2 cellular contexts compared by ENCODE assay signal in the genomic region with DNA sequence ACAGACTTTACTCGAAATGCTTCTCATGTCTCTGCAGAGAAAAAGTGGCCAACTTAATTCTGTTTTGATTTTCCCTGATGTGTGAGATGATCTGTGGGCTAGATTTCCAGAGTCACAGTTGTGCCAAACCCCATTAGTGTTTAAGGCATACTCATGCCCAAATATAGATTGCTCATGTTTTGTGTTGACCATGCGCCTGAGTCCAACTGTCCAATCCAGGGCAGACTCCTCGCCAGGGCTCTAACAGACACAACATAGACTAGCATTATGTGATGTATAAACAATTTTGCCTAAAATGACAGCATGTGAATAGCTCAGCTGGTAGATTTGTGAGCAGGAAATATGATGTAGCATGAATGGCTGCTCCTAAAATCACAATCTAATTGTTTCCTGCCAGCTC.
TF ChIP-seq lines count a peak whose summit lies in the region.

No MANE protein-coding gene starts in this region.

TF ChIP-seq in IMR-90, 13 proteins besides CTCF, POLR2A, EP300 and RAD21:
- TF ChIP-seq MAFK (IDR thresholded peaks at IDR 0.05; ENCODE audit: low read depth, low read length) = no peak
- no peak for TF ChIP-seq SMC3 (IDR thresholded peaks at IDR 0.05; ENCODE audit: low read depth, low read length)
- no peak for TF ChIP-seq FOS (IDR thresholded peaks at IDR 0.05; ENCODE audit: low read depth, low read length)
- TF ChIP-seq, protein P1, sequence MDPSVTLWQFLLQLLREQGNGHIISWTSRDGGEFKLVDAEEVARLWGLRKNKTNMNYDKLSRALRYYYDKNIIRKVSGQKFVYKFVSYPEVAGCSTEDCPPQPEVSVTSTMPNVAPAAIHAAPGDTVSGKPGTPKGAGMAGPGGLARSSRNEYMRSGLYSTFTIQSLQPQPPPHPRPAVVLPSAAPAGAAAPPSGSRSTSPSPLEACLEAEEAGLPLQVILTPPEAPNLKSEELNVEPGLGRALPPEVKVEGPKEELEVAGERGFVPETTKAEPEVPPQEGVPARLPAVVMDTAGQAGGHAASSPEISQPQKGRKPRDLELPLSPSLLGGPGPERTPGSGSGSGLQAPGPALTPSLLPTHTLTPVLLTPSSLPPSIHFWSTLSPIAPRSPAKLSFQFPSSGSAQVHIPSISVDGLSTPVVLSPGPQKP (IDR thresholded peaks at IDR 0.05; ENCODE audit: borderline replicate concordance, low read depth, low read length) = no peak
- no peak for TF ChIP-seq CHD1 (IDR thresholded peaks at IDR 0.05; ENCODE audit: low read depth, low read length)
- no peak for TF ChIP-seq BHLHE40 (IDR thresholded peaks at IDR 0.05; ENCODE audit: low read depth, low read length)

TF ChIP-seq in GM23338, 12 proteins besides CTCF, POLR2A, EP300 and RAD21:
- TF ChIP-seq EZH2 (IDR thresholded peaks at IDR 0.05; ENCODE audit: low read depth, unreplicated experiment) = no peak
- TF ChIP-seq, protein P2, sequence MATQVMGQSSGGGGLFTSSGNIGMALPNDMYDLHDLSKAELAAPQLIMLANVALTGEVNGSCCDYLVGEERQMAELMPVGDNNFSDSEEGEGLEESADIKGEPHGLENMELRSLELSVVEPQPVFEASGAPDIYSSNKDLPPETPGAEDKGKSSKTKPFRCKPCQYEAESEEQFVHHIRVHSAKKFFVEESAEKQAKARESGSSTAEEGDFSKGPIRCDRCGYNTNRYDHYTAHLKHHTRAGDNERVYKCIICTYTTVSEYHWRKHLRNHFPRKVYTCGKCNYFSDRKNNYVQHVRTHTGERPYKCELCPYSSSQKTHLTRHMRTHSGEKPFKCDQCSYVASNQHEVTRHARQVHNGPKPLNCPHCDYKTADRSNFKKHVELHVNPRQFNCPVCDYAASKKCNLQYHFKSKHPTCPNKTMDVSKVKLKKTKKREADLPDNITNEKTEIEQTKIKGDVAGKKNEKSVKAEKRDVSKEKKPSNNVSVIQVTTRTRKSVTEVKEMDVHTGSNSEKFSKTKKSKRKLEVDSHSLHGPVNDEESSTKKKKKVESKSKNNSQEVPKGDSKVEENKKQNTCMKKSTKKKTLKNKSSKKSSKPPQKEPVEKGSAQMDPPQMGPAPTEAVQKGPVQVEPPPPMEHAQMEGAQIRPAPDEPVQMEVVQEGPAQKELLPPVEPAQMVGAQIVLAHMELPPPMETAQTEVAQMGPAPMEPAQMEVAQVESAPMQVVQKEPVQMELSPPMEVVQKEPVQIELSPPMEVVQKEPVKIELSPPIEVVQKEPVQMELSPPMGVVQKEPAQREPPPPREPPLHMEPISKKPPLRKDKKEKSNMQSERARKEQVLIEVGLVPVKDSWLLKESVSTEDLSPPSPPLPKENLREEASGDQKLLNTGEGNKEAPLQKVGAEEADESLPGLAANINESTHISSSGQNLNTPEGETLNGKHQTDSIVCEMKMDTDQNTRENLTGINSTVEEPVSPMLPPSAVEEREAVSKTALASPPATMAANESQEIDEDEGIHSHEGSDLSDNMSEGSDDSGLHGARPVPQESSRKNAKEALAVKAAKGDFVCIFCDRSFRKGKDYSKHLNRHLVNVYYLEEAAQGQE (IDR thresholded peaks at IDR 0.05; ENCODE audit: unreplicated experiment) = no peak
- no peak for TF ChIP-seq EZH2phosphoT487 (IDR thresholded peaks at IDR 0.05; ENCODE audit: unreplicated experiment)
- TF ChIP-seq CREB1 (CRISPR knock-in tag; IDR thresholded peaks at IDR 0.05; ENCODE audit: low read depth) = no peak
- no peak for TF ChIP-seq STAT1 (IDR thresholded peaks at IDR 0.05; ENCODE audit: unreplicated experiment)
- TF ChIP-seq, protein P3, sequence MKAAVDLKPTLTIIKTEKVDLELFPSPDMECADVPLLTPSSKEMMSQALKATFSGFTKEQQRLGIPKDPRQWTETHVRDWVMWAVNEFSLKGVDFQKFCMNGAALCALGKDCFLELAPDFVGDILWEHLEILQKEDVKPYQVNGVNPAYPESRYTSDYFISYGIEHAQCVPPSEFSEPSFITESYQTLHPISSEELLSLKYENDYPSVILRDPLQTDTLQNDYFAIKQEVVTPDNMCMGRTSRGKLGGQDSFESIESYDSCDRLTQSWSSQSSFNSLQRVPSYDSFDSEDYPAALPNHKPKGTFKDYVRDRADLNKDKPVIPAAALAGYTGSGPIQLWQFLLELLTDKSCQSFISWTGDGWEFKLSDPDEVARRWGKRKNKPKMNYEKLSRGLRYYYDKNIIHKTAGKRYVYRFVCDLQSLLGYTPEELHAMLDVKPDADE (IDR thresholded peaks at IDR 0.05) = no peak
- no peak for TF ChIP-seq JUNB (IDR thresholded peaks at IDR 0.05; ENCODE audit: unreplicated experiment)
- TF ChIP-seq NANOG (IDR thresholded peaks at IDR 0.05; ENCODE audit: borderline replicate concordance) = no peak
- TF ChIP-seq, protein P4, sequence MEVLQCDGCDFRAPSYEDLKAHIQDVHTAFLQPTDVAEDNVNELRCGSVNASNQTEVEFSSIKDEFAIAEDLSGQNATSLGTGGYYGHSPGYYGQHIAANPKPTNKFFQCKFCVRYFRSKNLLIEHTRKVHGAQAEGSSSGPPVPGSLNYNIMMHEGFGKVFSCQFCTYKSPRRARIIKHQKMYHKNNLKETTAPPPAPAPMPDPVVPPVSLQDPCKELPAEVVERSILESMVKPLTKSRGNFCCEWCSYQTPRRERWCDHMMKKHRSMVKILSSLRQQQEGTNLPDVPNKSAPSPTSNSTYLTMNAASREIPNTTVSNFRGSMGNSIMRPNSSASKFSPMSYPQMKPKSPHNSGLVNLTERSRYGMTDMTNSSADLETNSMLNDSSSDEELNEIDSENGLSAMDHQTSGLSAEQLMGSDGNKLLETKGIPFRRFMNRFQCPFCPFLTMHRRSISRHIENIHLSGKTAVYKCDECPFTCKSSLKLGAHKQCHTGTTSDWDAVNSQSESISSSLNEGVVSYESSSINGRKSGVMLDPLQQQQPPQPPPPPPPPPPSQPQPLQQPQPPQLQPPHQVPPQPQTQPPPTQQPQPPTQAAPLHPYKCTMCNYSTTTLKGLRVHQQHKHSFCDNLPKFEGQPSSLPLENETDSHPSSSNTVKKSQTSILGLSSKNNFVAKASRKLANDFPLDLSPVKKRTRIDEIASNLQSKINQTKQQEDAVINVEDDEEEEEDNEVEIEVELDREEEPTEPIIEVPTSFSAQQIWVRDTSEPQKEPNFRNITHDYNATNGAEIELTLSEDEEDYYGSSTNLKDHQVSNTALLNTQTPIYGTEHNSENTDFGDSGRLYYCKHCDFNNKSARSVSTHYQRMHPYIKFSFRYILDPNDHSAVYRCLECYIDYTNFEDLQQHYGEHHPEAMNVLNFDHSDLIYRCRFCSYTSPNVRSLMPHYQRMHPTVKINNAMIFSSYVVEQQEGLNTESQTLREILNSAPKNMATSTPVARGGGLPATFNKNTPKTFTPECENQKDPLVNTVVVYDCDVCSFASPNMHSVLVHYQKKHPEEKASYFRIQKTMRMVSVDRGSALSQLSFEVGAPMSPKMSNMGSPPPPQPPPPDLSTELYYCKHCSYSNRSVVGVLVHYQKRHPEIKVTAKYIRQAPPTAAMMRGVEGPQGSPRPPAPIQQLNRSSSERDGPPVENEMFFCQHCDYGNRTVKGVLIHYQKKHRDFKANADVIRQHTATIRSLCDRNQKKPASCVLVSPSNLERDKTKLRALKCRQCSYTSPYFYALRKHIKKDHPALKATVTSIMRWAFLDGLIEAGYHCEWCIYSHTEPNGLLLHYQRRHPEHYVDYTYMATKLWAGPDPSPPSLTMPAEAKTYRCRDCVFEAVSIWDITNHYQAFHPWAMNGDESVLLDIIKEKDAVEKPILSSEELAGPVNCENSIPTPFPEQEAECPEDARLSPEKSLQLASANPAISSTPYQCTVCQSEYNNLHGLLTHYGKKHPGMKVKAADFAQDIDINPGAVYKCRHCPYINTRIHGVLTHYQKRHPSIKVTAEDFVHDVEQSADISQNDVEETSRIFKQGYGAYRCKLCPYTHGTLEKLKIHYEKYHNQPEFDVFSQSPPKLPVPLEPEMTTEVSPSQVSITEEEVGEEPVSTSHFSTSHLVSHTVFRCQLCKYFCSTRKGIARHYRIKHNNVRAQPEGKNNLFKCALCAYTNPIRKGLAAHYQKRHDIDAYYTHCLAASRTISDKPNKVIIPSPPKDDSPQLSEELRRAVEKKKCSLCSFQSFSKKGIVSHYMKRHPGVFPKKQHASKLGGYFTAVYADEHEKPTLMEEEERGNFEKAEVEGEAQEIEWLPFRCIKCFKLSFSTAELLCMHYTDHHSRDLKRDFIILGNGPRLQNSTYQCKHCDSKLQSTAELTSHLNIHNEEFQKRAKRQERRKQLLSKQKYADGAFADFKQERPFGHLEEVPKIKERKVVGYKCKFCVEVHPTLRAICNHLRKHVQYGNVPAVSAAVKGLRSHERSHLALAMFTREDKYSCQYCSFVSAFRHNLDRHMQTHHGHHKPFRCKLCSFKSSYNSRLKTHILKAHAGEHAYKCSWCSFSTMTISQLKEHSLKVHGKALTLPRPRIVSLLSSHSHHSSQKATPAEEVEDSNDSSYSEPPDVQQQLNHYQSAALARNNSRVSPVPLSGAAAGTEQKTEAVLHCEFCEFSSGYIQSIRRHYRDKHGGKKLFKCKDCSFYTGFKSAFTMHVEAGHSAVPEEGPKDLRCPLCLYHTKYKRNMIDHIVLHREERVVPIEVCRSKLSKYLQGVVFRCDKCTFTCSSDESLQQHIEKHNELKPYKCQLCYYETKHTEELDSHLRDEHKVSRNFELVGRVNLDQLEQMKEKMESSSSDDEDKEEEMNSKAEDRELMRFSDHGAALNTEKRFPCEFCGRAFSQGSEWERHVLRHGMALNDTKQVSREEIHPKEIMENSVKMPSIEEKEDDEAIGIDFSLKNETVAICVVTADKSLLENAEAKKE (CRISPR knock-in tag; IDR thresholded peaks at IDR 0.05) = no peak
- TF ChIP-seq ZNF331 (CRISPR knock-in tag; IDR thresholded peaks at IDR 0.05; ENCODE audit: low read depth) = no peak
- no peak for TF ChIP-seq POLR2AphosphoS5 (IDR thresholded peaks at IDR 0.05; ENCODE audit: low read depth)
- no peak for TF ChIP-seq ZNF114 (CRISPR knock-in tag; IDR thresholded peaks at IDR 0.05)
